Comparison of ENCODE assay signal across 19 cellular contexts in genomic region chr17:50472286-50472685, GRCh38. TPM values are rescaled to one million over a fixed set of nuclear protein-coding genes. Genes with fewer than 3 reads are reported as not detected.
DNase-seq lines count a peak whose midpoint lies in the region; ATAC-seq, FAIRE-seq and TF ChIP-seq lines count a peak whose summit lies in the region.
"Had no signal": no experiment of that assay in that cellular context is flagged by ENCODE, and none has a peak within 500 bp of the region (broad histone marks: within the 10 kb centered on the region; RNA-seq: fewer than 3 reads in every experiment).

No MANE protein-coding gene starts in this region.

- H3K9ac ChIP-seq in neural progenitor cell = no peak overlapping the region

- no peak overlapping the region for H3K4me2 ChIP-seq in neural progenitor cell

- in situ Hi-C loops in gastrocnemius medialis (cut with MboI; ENCODE audit: low sequenced_read_pairs in 4 of 4) = loop anchor here in 1 of 4 donors (10.0 kb wide), 1 partner anchor 47 kb away; the partner anchor contains the start of gene ACSF2

- H2AFZ ChIP-seq in neural progenitor cell (replicated peaks) = no peak overlapping the region

- H3K27ac Mint-ChIP-seq in neural progenitor cell = peak overlapping the region; percentile 33
- H3K27ac Mint-ChIP-seq: CD8-positive, alpha-beta T cell had no signal

- no peaks in the 10 kb centered on the region for H3K79me2 ChIP-seq in neural progenitor cell (ENCODE audit: low read depth)

- peaks cover 10% of the 10 kb centered on the region for H3F3A ChIP-seq in neural progenitor cell (ENCODE audit: low read depth)

- no peaks in the 10 kb centered on the region for H3K9me3 ChIP-seq in neural progenitor cell (ENCODE audit: low read depth)
- H3K9me3 ChIP-seq in gastrocnemius medialis = no peaks in the 10 kb centered on the region

- H3K4me3 ChIP-seq in neural progenitor cell (no peak overlapping the region), gastrocnemius medialis (no peak overlapping the region)

- no peak overlapping the region for H3K27ac ChIP-seq in neural progenitor cell
- peak overlapping the region; percentile 60 to 82 (median 73) for H3K27ac ChIP-seq in gastrocnemius medialis
- no peak overlapping the region for H3K27ac ChIP-seq in caudate nucleus (ENCODE audit: low read depth, low read length)
- H3K27ac ChIP-seq: 22Rv1 had no signal

- peak in 1 of 2 donors; percentile 3 for ATAC-seq in gastrocnemius medialis
- no peak for ATAC-seq in GM18873 (IDR thresholded peaks at IDR 0.05; ENCODE audit: low FRiP score, unreplicated experiment)
- no peak for ATAC-seq in HG02870 (IDR thresholded peaks at IDR 0.05; ENCODE audit: unreplicated experiment)
- ATAC-seq: CD8-positive, alpha-beta T cell had no signal

- intact Hi-C loops in gastrocnemius medialis (cut with DNase I; ENCODE audit: low total_unique reads) = loop anchor here (10.0 kb wide), 1 partner anchor 483 kb away; no protein-coding TSS in a partner anchor

- H3K4me1 ChIP-seq in neural progenitor cell (peaks cover 10% of the 10 kb centered on the region), gastrocnemius medialis (peaks cover 43 to 54% of the 10 kb centered on the region in 2 donors)

- H3K36me3 Mint-ChIP-seq in neural progenitor cell = no peaks in the 10 kb centered on the region

- no peak for TF ChIP-seq CTCF in neural progenitor cell (IDR thresholded peaks at IDR 0.05)
- no peak for TF ChIP-seq CTCF in gastrocnemius medialis (IDR thresholded peaks at IDR 0.05 in 4 of 5, conservative IDR thresholded peaks at IDR 0.05 in 1 of 5)

- peak; percentile 62 for FAIRE-seq in HTR-8/SVneo (lab: Jason Lieb, UNC)
- FAIRE-seq: D721Med, GM12891, H54 had no signal

- no peaks in the 10 kb centered on the region for H3K9me3 Mint-ChIP-seq in neural progenitor cell
- H3K9me3 Mint-ChIP-seq: CD8-positive, alpha-beta T cell had no signal

- peaks cover 5% of the 10 kb centered on the region for H4K20me1 ChIP-seq in neural progenitor cell (ENCODE audit: low read depth)

- no peaks in the 10 kb centered on the region for H3K36me3 ChIP-seq in neural progenitor cell
- H3K36me3 ChIP-seq in gastrocnemius medialis = no peaks in the 10 kb centered on the region

- no peak for TF ChIP-seq POLR2A in gastrocnemius medialis (IDR thresholded peaks at IDR 0.05)

- H3K4me3 Mint-ChIP-seq in neural progenitor cell = no peak overlapping the region
- H3K4me3 Mint-ChIP-seq: CD14-positive monocyte; CD8-positive, alpha-beta T cell had no signal

- H3K4me1 Mint-ChIP-seq in neural progenitor cell = peaks cover 15% of the 10 kb centered on the region

- no peak for DNase-seq in HTR-8/SVneo (ENCODE audit: insufficient read length, low spot score)
- DNase-seq in islet precursor cell = peak; percentile 49
- no peak for DNase-seq in neural progenitor cell (ENCODE audit: low spot score)
- peak in 1 of 2 donors; percentile 2 for DNase-seq in gastrocnemius medialis
- DNase-seq in caudate nucleus (lab: John Stamatoyannopoulos, UW) = no peak
- DNase-seq in OCI-M1 (lab: John Stamatoyannopoulos, UW) = no peak
- DNase-seq: CD8-positive, alpha-beta T cell; COR-L47; DMS153; DMS79 treated with DMSO at 0.1 percent for 48 hours; EL had no signal

- peaks cover 47% of the 10 kb centered on the region for H3K27me3 Mint-ChIP-seq in neural progenitor cell (ENCODE audit: insufficient read depth, low read depth)

- H3K27me3 ChIP-seq in neural progenitor cell (peaks cover 87% of the 10 kb centered on the region), gastrocnemius medialis (no peaks in the 10 kb centered on the region)

RNA-seq across cellular contexts. Expression of gene CHAD, which starts 3.6 kb away (rescaled TPM):
- total RNA-seq in neural progenitor cell (ENCODE audit: low replicate concordance) (not detected in 2 replicates), gastrocnemius medialis (1 to 10 TPM in 2 of 4 donors, not detected in 2; 1.8 to 8.8 TPM)
- total RNA-seq: A673; CD8-positive, alpha-beta T cell had no signal

RNA-seq across cellular contexts. Expression of gene RSAD1, which starts 6.4 kb away (rescaled TPM):
- total RNA-seq in neural progenitor cell (ENCODE audit: low replicate concordance) (9.7 and 12.9 TPM in 2 replicates), gastrocnemius medialis (10 to 100 TPM; 27.1 to 67.4 (median 52.7) TPM)

RNA-seq across cellular contexts. Expression of gene MYCBPAP, which starts 36.0 kb away (rescaled TPM):
- total RNA-seq in neural progenitor cell (ENCODE audit: low replicate concordance) = 3.5 and 3.8 TPM in 2 replicates
- not detected for total RNA-seq in gastrocnemius medialis

RNA-seq across cellular contexts. Expression of gene ACSF2, which starts 46.3 kb away (rescaled TPM):
- total RNA-seq in neural progenitor cell (ENCODE audit: low replicate concordance) (15.2 and 28.8 TPM in 2 replicates), gastrocnemius medialis (10 to 100 TPM in 3 of 4 donors, 1 to 10 TPM in 1; 8.7 to 61.4 (median 34.2) TPM)

Comparison
In these comparisons a context has a peak if more than half of its experiments do, and no peak if none do; other contexts are left out.
1. H3K27ac ChIP-seq: peak in gastrocnemius medialis (4 of 4); none in neural progenitor cell (single experiment) and caudate nucleus (single experiment).